ENCODE assay signal across 20 cellular contexts in the genomic region with DNA sequence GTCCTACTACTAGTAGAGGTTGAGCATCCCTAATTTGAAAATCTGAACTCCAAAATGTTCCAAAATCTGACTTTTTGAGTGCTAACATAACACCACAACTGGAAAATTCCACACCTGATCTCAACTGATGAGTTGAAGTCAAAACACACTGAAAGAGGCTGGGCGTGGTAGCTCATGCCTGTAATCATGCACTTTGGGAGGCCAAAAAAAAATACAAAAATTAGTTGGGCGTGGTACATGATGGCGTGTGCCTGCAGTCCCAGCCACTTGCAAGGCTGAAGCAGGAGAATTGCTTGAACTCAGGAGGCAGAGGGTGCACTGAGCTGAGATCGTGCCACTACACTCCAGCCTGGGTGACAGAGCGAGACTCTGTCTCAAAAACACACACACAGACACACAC.
"Had no signal": no experiment of that assay in that cellular context is flagged by ENCODE, and none has a peak within 500 bp of the region (broad histone marks: within the 10 kb centered on the region; RNA-seq: fewer than 3 reads in every experiment).

No MANE protein-coding gene starts in this region.

- H3K9me3 ChIP-seq: prostate gland, right lobe of liver, upper lobe of right lung, vagina had no signal

- H2AFZ ChIP-seq: parathyroid adenoma had no signal

- ATAC-seq: esophagus mucosa; heart left ventricle; right lobe of liver; stimulated activated effector memory CD8-positive, alpha-beta T cell treated with anti-CD3 and anti-CD28 coated beads, Interleukin-12 subunit alpha, Interleukin-12 subunit beta, amount 100 ng/mL, for 72 hours; upper lobe of right lung had no signal

- H3K4me1 ChIP-seq: parathyroid adenoma, prostate gland had no signal

- H3K27me3 Mint-ChIP-seq: naive B cell; stimulated activated naive CD8-positive, alpha-beta T cell treated with anti-CD3 and anti-CD28 coated beads, Interleukin-15, Interleukin-2, amounts not matched to agents 100 ng/mL and 50 ng/mL, for 24 hours had no signal

- FAIRE-seq: frontal cortex had no signal

- H3K9me3 Mint-ChIP-seq: stimulated activated effector memory CD8-positive, alpha-beta T cell treated with anti-CD3 and anti-CD28 coated beads, Interleukin-12 subunit alpha, Interleukin-12 subunit beta, amount 100 ng/mL, for 72 hours had no signal

- H3K27ac ChIP-seq: heart left ventricle, parathyroid adenoma, prostate gland, right lobe of liver, tibial artery, upper lobe of right lung, vagina had no signal

- H3K27me3 ChIP-seq: heart left ventricle, right lobe of liver, tibial artery, upper lobe of right lung, vagina had no signal

- H3K9ac ChIP-seq: parathyroid adenoma had no signal

- DNase-seq: effector CD4-positive, alpha-beta T cell; heart left ventricle; hippocampal formation; kidney glomerular epithelial cell; mesendoderm; naive B cell; retina; right lobe of liver; stimulated activated CD4-positive, alpha-beta T cell treated with anti-CD3 and anti-CD28 coated beads, Interleukin-4, amount 100 ng/mL, for 1 hour; stimulated activated CD8-positive, alpha-beta memory T cell treated with anti-CD3 and anti-CD28 coated beads, Interleukin-4, amount 100 ng/mL, for 48 hours; tibial artery; upper lobe of right lung had no signal

- H3K27ac Mint-ChIP-seq: nephron; stimulated activated effector memory CD8-positive, alpha-beta T cell treated with anti-CD3 and anti-CD28 coated beads, Interleukin-12 subunit alpha, Interleukin-12 subunit beta, amount 100 ng/mL, for 72 hours; stimulated activated naive CD8-positive, alpha-beta T cell treated with anti-CD3 and anti-CD28 coated beads, Interleukin-15, Interleukin-2, amounts not matched to agents 100 ng/mL and 50 ng/mL, for 24 hours had no signal

- H3K4me3 Mint-ChIP-seq: nephron; stimulated activated effector memory CD8-positive, alpha-beta T cell treated with anti-CD3 and anti-CD28 coated beads, Interleukin-12 subunit alpha, Interleukin-12 subunit beta, amount 100 ng/mL, for 72 hours; stimulated activated naive CD8-positive, alpha-beta T cell treated with anti-CD3 and anti-CD28 coated beads, Interleukin-15, Interleukin-2, amounts not matched to agents 100 ng/mL and 50 ng/mL, for 24 hours had no signal

- H3K4me3 ChIP-seq: heart left ventricle, prostate gland, right lobe of liver, tibial artery, upper lobe of right lung, vagina had no signal

- H3K36me3 ChIP-seq: heart left ventricle, prostate gland, right lobe of liver, upper lobe of right lung, vagina had no signal
